Comparison of ENCODE assay signal across 9 cellular contexts in genomic region chr19:53879145-53880037, GRCh38. TPM values are rescaled to one million over a fixed set of nuclear protein-coding genes. Genes with fewer than 3 reads are reported as not detected.
DNase-seq lines count a peak whose midpoint lies in the region; ATAC-seq and TF ChIP-seq lines count a peak whose summit lies in the region.
"Had no signal": no experiment of that assay in that cellular context is flagged by ENCODE, and none has a peak within 500 bp of the region (broad histone marks: within the 10 kb centered on the region; RNA-seq: fewer than 3 reads in every experiment).

No MANE protein-coding gene starts in this region.

- 0% methylated on average over 15 of the region's 51 CpGs for WGBS in SK-N-SH (ENCODE audit: low lambda C conversion rate)
- 2% methylated on average over 27 of the region's 51 CpGs for WGBS in suprapubic skin

- DNase-seq in CD1c-positive myeloid dendritic cell (ENCODE audit: extremely low spot score) (peak; percentile 77), GM20000 (ENCODE audit: low spot score) (peak; percentile 88), SK-N-SH (peak; percentile 98), Right ventricle myocardium superior (peak; percentile 96), osteocyte (ENCODE audit: extremely low spot score, unreplicated experiment) (peak; percentile 100), suprapubic skin (ENCODE audit: low spot score in 2 of 2) (peak; percentile 94 to 95)
- DNase-seq in activated naive CD8-positive, alpha-beta T cell treated with anti-CD3 and anti-CD28 coated beads, Interleukin-2, amount 50 U/mL, for 16 hours (ENCODE audit: low read depth, low spot score): peak; percentile 61

- peaks cover 32% of the 10 kb centered on the region for H3K4me1 ChIP-seq in HUES6 (ENCODE audit: control insufficient read depth, insufficient read depth, low read length)
- peaks cover 0 to 14% of the 10 kb centered on the region in 2 experiments; a peak in 1 of 4 replicates for H3K4me1 ChIP-seq in SK-N-SH (ENCODE audit: control insufficient read depth in 1 of 2, insufficient read depth in 2 of 2, low read depth in 1 of 2, low read length in 1 of 2)
- peaks cover 40% of the 10 kb centered on the region for H3K4me1 ChIP-seq in suprapubic skin

- H3K27me3 ChIP-seq in HUES6 (ENCODE audit: control insufficient read depth, insufficient read depth, low read length) (peaks cover 42% of the 10 kb centered on the region), SK-N-SH (ENCODE audit: insufficient read depth) (peaks cover 26% of the 10 kb centered on the region), suprapubic skin (peaks cover 45% of the 10 kb centered on the region)

- H3F3A ChIP-seq in SK-N-SH (replicated peaks; ENCODE audit: insufficient read depth): peaks cover 30% of the 10 kb centered on the region

- H3K4me3 ChIP-seq in HUES6 (ENCODE audit: low read depth, low read length) (peak overlapping the region; percentile 70), SK-N-SH (ENCODE audit: low read depth in 2 of 2, low read length in 1 of 2) (peak overlapping the region; percentile 62), suprapubic skin (peak overlapping the region; percentile 53)

- H3K9me3 ChIP-seq in HUES6 (ENCODE audit: control insufficient read depth, insufficient read depth, low read depth, low read length): no peaks in the 10 kb centered on the region
- H3K9me3 ChIP-seq in SK-N-SH: no peaks in the 10 kb centered on the region
- no peaks in the 10 kb centered on the region for H3K9me3 ChIP-seq in suprapubic skin

- no peak for TF ChIP-seq POLR2A in suprapubic skin (IDR thresholded peaks at IDR 0.05)

- peaks cover 13% of the 10 kb centered on the region for H3K27me3 Mint-ChIP-seq in osteocyte (ENCODE audit: unreplicated experiment)

- H3K27ac Mint-ChIP-seq in osteocyte (ENCODE audit: unreplicated experiment): peak overlapping the region; percentile 83

- peak overlapping the region; percentile 75 for H2AFZ ChIP-seq in SK-N-SH (ENCODE audit: low read depth)

- CTCF ChIA-PET in SK-N-SH (lab: Yijun Ruan, JAX): interaction anchor here (0.9 to 1.5 kb wide), 2 partner anchors 11 to 28 kb away, joined by 4 to 10 read pairs; partner anchors contain the start of gene MYADM

- H3K36me3 Mint-ChIP-seq in osteocyte (ENCODE audit: unreplicated experiment): peaks cover 16% of the 10 kb centered on the region

- ATAC-seq in Right ventricle myocardium superior (ENCODE audit: poor library complexity): peak; percentile 98

- peaks cover 17% of the 10 kb centered on the region for H3K36me3 ChIP-seq in HUES6 (ENCODE audit: control insufficient read depth, insufficient read depth, low read length)
- peaks cover 5 to 12% of the 10 kb centered on the region in 2 experiments for H3K36me3 ChIP-seq in SK-N-SH (replicated peaks in 1 of 2; ENCODE audit: control insufficient read depth in 1 of 2, insufficient read depth in 2 of 2, low read length in 1 of 2)
- H3K36me3 ChIP-seq in suprapubic skin: peaks cover 12% of the 10 kb centered on the region

- intact Hi-C loops in Right ventricle myocardium superior (cut with DNase I): no loop called here

- TF ChIP-seq RAD21 in SK-N-SH (IDR thresholded peaks at IDR 0.05; ENCODE audit: low read length): no peak

- POLR2A ChIA-PET in SK-N-SH (lab: Yijun Ruan, JAX): interaction anchor here (0.6 to 1.6 kb wide), 4 partner anchors 9 to 19 kb away, joined by 3 to 16 read pairs (median 6); partner anchors contain the start of gene MYADM

- H3K9me3 Mint-ChIP-seq in osteocyte (ENCODE audit: unreplicated experiment): no peaks in the 10 kb centered on the region

- no peak for TF ChIP-seq CTCF in GM20000 (IDR thresholded peaks at IDR 0.05; ENCODE audit: extremely low read depth, missing control alignments)
- TF ChIP-seq CTCF in SK-N-SH (IDR thresholded peaks at IDR 0.05): no peak
- no peak for TF ChIP-seq CTCF in osteocyte (IDR thresholded peaks at IDR 0.05)
- TF ChIP-seq CTCF in suprapubic skin (IDR thresholded peaks at IDR 0.05): no peak

- H3K9ac ChIP-seq in HUES6 (ENCODE audit: low read length): peak overlapping the region; percentile 76
- peak overlapping the region; percentile 51 for H3K9ac ChIP-seq in SK-N-SH

- H3K27ac ChIP-seq in HUES6 (ENCODE audit: low read depth, low read length): peak overlapping the region; percentile 28; the same call in 1 of the 2 replicates
- peak overlapping the region; percentile 7 to 72; a peak in 2 of 4 replicates for H3K27ac ChIP-seq in SK-N-SH (ENCODE audit: low read depth in 2 of 2, low read length in 1 of 2)
- no peak overlapping the region for H3K27ac ChIP-seq in suprapubic skin

- H3K4me2 ChIP-seq in SK-N-SH: peak overlapping the region; percentile 81

- H3K9me2 ChIP-seq in SK-N-SH: no peaks in the 10 kb centered on the region

- no peak overlapping the region for H3K4me3 Mint-ChIP-seq in osteocyte (ENCODE audit: unreplicated experiment)

- TF ChIP-seq EP300 in SK-N-SH (IDR thresholded peaks at IDR 0.05; ENCODE audit: borderline replicate concordance in 1 of 2, low read depth in 1 of 2, low read length in 1 of 2) (no peak), suprapubic skin (IDR thresholded peaks at IDR 0.05) (no peak)

- H3K79me2 ChIP-seq in SK-N-SH (ENCODE audit: insufficient read depth): no peaks in the 10 kb centered on the region

- peaks cover 7% of the 10 kb centered on the region; the same call in 1 of the 2 replicates for H4K20me1 ChIP-seq in SK-N-SH (ENCODE audit: insufficient read depth)

- peaks cover 15% of the 10 kb centered on the region for H3K4me1 Mint-ChIP-seq in osteocyte (ENCODE audit: unreplicated experiment)

TF ChIP-seq in SK-N-SH, 30 proteins besides CTCF, POLR2A, EP300 and RAD21:
- TF ChIP-seq MXI1 (IDR thresholded peaks at IDR 0.05; ENCODE audit: low read depth, low read length) (peak; percentile 33; the same call in 1 of the 2 replicates), ELF1 (IDR thresholded peaks at IDR 0.05) (peak; percentile 74), RFX5 (IDR thresholded peaks at IDR 0.05; ENCODE audit: low read length) (0 out of 2 replicates have a peak, but pooled peaks have one; percentile 30), CHD2 (IDR thresholded peaks at IDR 0.05; ENCODE audit: low read length, partially characterized antibody) (peak; percentile 77), POLR2AphosphoS5 (IDR thresholded peaks at IDR 0.05; ENCODE audit: low read depth, low read length) (peak; percentile 60), RCOR1 (IDR thresholded peaks at IDR 0.05; ENCODE audit: low read length) (no peak), NRF1 (IDR thresholded peaks at IDR 0.05; ENCODE audit: low read depth, low read length) (peak; percentile 26; the same call in 1 of the 2 replicates), JUND (IDR thresholded peaks at IDR 0.05) (no peak), EZH2phosphoT487 (IDR thresholded peaks at IDR 0.05; ENCODE audit: borderline replicate concordance, low read depth) (no peak)
TF ChIP-seq in SK-N-SH: peak in this region for 6.

RNA-seq across cellular contexts. Expression of gene PRKCG, which starts 2.6 kb away (rescaled TPM):
- 0.08 and 0.26 TPM in 2 replicates for polyA plus RNA-seq in SK-N-SH (2012; rRNA removed)
- 0.03 and 0.07 TPM in 2 replicates for polyA plus RNA-seq in SK-N-SH (2012; cell fraction: cytosol; rRNA removed)
- 1.2 and 1.4 TPM in 2 replicates for polyA plus RNA-seq in SK-N-SH (2012; cell fraction: nucleus; rRNA removed)
- total RNA-seq in Right ventricle myocardium superior (not detected), osteocyte (0.21 and 0.30 TPM in 2 replicates), suprapubic skin (not detected)
- polyA plus RNA-seq: IgD-negative memory B cell had no signal

RNA-seq across cellular contexts. Expression of gene MYADM, which starts 11.7 kb away (rescaled TPM):
- 28.3 and 38.7 TPM in 2 replicates for polyA plus RNA-seq in SK-N-SH (2012; rRNA removed)
- polyA plus RNA-seq in SK-N-SH (2012; cell fraction: cytosol; rRNA removed): 23.0 and 25.4 TPM in 2 replicates
- polyA plus RNA-seq in SK-N-SH (2012; cell fraction: nucleus; rRNA removed): 49.8 and 50.7 TPM in 2 replicates
- total RNA-seq in Right ventricle myocardium superior (115 TPM), osteocyte (136 and 165 TPM in 2 replicates), suprapubic skin (10 to 100 TPM; 27.5 to 72.4 (median 67.4) TPM)

RNA-seq across cellular contexts. Expression of gene CACNG7, which starts 29.7 kb away (rescaled TPM):
- polyA plus RNA-seq in SK-N-SH (2012; rRNA removed): 25.7 and 30.7 TPM in 2 replicates
- 18.5 and 29.5 TPM in 2 replicates for polyA plus RNA-seq in SK-N-SH (2012; cell fraction: cytosol; rRNA removed)
- polyA plus RNA-seq in SK-N-SH (2012; cell fraction: nucleus; rRNA removed): 34.0 and 43.1 TPM in 2 replicates
- total RNA-seq in Right ventricle myocardium superior (not detected), osteocyte (not detected in 2 replicates), suprapubic skin (not detected)
- polyA plus RNA-seq: IgD-negative memory B cell had no signal

RNA-seq across cellular contexts. Expression of gene NLRP12, which starts 55.3 kb away (rescaled TPM):
- polyA plus RNA-seq in SK-N-SH (2012; rRNA removed): 0.02 and 0.05 TPM in 2 replicates
- polyA plus RNA-seq in SK-N-SH (2012; cell fraction: cytosol; rRNA removed): 0.01 TPM in 2 replicates
- 0.05 TPM in 1 of 2 replicates, not detected in the other for polyA plus RNA-seq in SK-N-SH (2012; cell fraction: nucleus; rRNA removed)
- total RNA-seq in Right ventricle myocardium superior (0.22 TPM), osteocyte (not detected in 2 replicates), suprapubic skin (under 1 TPM in 1 of 4 donors, not detected in 3; 0.18 TPM)
